In genomic region chr14:33652566-33653320, GRCh38 we compare ENCODE assay signal across 1 cellular context.
TF ChIP-seq lines count a peak whose summit lies in the region.

No MANE protein-coding gene starts in this region.

TF ChIP-seq in K562, 482 proteins besides CTCF, POLR2A, EP300 and RAD21 (continued from another document):
- TF ChIP-seq PBX2 (CRISPR knock-in tag; IDR thresholded peaks at IDR 0.05; ENCODE audit: low read depth) (no peak), PBX2 (tag; conservative IDR thresholded peaks at IDR 0.05; ENCODE audit: low read depth) (peak; percentile 50), RCOR1 (IDR thresholded peaks at IDR 0.05; ENCODE audit: borderline replicate concordance in 1 of 2, low read depth in 2 of 2, low read length in 2 of 2) (0 out of 4 replicates have a peak, but pooled peaks of 1 of the 2 experiments have one; percentile 8), TAF15 (IDR thresholded peaks at IDR 0.05; ENCODE audit: low read depth, low read length) (no peak), ZNF764 (CRISPR knock-in tag; IDR thresholded peaks at IDR 0.05; ENCODE audit: low read depth) (no peak), MEF2D (tag; conservative IDR thresholded peaks at IDR 0.05; ENCODE audit: low read depth) (peak; percentile 95), GATA2 (CRISPR knock-in tag; IDR thresholded peaks at IDR 0.05) (peak; percentile 57), THRAP3 (IDR thresholded peaks at IDR 0.05; ENCODE audit: borderline replicate concordance) (no peak), ZNF449 (CRISPR knock-in tag; IDR thresholded peaks at IDR 0.05) (no peak), SMARCA4 (IDR thresholded peaks at IDR 0.05) (peak; percentile 57; the same call in 1 of the 2 replicates), STAT5A (IDR thresholded peaks at IDR 0.05; ENCODE audit: borderline replicate concordance, low read length) (0 out of 2 replicates have a peak, but pooled peaks have one; percentile 16), ZNF584 (CRISPR knock-in tag; IDR thresholded peaks at IDR 0.05; ENCODE audit: low read depth) (0 out of 2 replicates have a peak, but pooled peaks have one; percentile 65), ESRRA (IDR thresholded peaks at IDR 0.05; ENCODE audit: borderline replicate concordance, low read depth) (peak; percentile 96), L3MBTL2 (IDR thresholded peaks at IDR 0.05) (peak; percentile 56), STAT6 (CRISPR knock-in tag; IDR thresholded peaks at IDR 0.05) (no peak), TRIM24 (IDR thresholded peaks at IDR 0.05) (peak in 1 of 2 experiments; percentile 26; a peak in 1 of 4 replicates), AFF4 (CRISPR knock-in tag; IDR thresholded peaks at IDR 0.05) (no peak), KDM2B (CRISPR knock-in tag; IDR thresholded peaks at IDR 0.05) (no peak), NR2C2 (CRISPR knock-in tag; IDR thresholded peaks at IDR 0.05) (no peak), NR2C2 (tag; IDR thresholded peaks at IDR 0.05) (0 out of 2 replicates have a peak, but pooled peaks have one; percentile 19), ZNF395 (CRISPR knock-in tag; IDR thresholded peaks at IDR 0.05) (0 out of 2 replicates have a peak, but pooled peaks have one; percentile 46), MTA2 (IDR thresholded peaks at IDR 0.05; ENCODE audit: low read depth) (peak; percentile 46; the same call in 1 of the 2 replicates), JUND (IDR thresholded peaks at IDR 0.05; ENCODE audit: borderline replicate concordance, low read depth, low read length) (peak; percentile 70), JUND (tag; IDR thresholded peaks at IDR 0.05; ENCODE audit: borderline replicate concordance, low read depth, low read length) (peak; percentile 81; the same call in 2 of the 3 replicates), FOSL1 (tag; conservative IDR thresholded peaks at IDR 0.05) (peak; percentile 32; the same call in 1 of the 2 replicates), SRF (CRISPR knock-in tag; IDR thresholded peaks at IDR 0.05) (0 out of 4 replicates have a peak, but pooled peaks of 1 of the 2 experiments have one; percentile 36), MEF2A (IDR thresholded peaks at IDR 0.05; ENCODE audit: control insufficient read depth, low read depth, low read length) (peak; percentile 84), CREB3L1 (IDR thresholded peaks at IDR 0.05; ENCODE audit: borderline replicate concordance, low read depth) (no peak), MYC (IDR thresholded peaks at IDR 0.05; ENCODE audit: low read depth, low read length) (no peak), MYC (CRISPR knock-in tag; IDR thresholded peaks at IDR 0.05; ENCODE audit: borderline replicate concordance, low read depth) (no peak), MEIS2 (IDR thresholded peaks at IDR 0.05; ENCODE audit: partially characterized antibody) (peak; percentile 75)
TF ChIP-seq in K562: peak in this region for 45.
